2 cellular contexts compared by ENCODE assay signal in the genomic region with DNA sequence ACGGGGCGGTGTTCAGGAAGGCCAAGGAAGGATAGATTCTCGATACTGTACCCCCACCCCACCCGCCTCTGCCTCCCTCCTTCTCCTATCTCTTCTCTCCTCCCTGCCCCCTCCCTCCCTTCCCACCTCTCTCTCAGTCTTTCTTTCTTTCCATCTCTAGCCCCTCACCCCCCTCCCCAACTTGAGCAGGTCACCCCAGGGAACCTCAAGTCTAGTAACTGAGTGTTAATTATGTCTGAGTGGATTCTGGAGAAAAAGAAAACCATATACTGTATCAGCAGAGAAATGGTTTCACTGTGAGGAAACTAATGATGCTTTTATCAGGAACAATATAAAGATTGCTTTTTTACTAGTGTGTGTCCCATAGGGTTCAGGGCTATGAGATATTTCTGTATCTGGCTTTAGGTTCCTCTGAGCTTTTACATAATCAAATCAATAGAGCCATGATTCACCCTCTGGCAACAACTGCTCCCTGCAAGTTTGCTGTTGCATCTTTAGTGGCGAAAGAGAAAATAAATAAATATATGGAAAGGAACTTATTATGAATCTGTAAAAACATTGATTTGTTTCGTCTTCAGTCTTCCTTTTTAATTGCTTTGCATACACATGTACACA.
TF ChIP-seq lines count a peak whose summit lies in the region.

No MANE protein-coding gene starts in this region.

TF ChIP-seq in A549, 52 proteins besides CTCF, POLR2A, EP300 and RAD21:
- TF ChIP-seq SMC3 (IDR thresholded peaks at IDR 0.05) (peak; percentile 13; the same call in 1 of the 3 replicates), BHLHE40 (IDR thresholded peaks at IDR 0.05; ENCODE audit: low read depth, low read length) (no peak)

TF ChIP-seq in IMR-90, 13 proteins besides CTCF, POLR2A, EP300 and RAD21:
- TF ChIP-seq CEBPB (IDR thresholded peaks at IDR 0.05; ENCODE audit: low read depth, low read length) (0 out of 2 replicates have a peak, but pooled peaks have one; percentile 8), BHLHE40 (IDR thresholded peaks at IDR 0.05; ENCODE audit: low read depth, low read length) (no peak)
